23 cellular contexts compared by ENCODE assay signal in the genomic region with DNA sequence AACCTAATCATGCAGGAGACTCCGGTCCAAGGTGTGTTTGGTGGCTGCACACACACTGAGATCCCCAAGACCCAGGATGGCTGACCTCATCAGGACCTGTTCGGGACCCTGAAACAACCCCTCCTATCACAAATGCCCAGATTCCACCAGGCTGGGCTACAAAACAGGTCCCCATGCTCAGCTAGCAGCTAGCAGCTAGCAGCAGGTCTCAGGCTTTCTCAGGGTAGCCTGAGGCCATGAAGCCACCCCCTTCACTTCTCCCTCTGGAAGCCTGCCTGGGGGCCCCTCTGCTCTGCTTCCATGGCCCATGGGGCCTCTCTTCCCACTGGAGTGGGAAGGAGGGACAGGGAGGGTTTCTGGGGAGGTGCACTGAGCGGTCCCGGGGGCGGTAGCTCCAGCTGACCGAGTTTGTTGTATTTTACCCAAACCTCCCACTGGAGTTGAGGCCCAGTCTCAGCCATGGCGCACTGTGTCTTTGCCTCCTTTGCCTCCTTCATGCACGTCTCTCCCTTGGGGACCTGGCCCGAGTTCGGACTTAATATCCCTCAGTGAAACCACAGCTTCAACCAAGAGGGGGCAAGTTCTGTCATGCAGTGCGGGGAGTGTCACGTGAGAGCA.
"Had no signal": no experiment of that assay in that cellular context is flagged by ENCODE, and none has a peak within 500 bp of the region (broad histone marks: within the 10 kb centered on the region; RNA-seq: fewer than 3 reads in every experiment).

No MANE protein-coding gene starts in this region.

- H3K36me3 ChIP-seq: colonic mucosa, esophagus squamous epithelium, tibial artery had no signal

- H3K4me1 Mint-ChIP-seq: immature natural killer cell; mesothelial cell of epicardium; neural crest cell; stimulated activated memory B cell treated with anti-CD40 and anti-IgM and Interleukin-4, amounts not matched to agents 10 μg/mL and 1 μg/mL and 100 μg/mL, for 72 hours had no signal

- H3K9me3 Mint-ChIP-seq: immature natural killer cell; mesothelial cell of epicardium; natural killer cell treated with Interleukin-12 subunit alpha and Interleukin-12 subunit beta and Interleukin-15 and Interleukin-18, amount 100 ng/mL, for 72 hours; neural crest cell; type B pancreatic cell had no signal

- H3K27ac Mint-ChIP-seq: immature natural killer cell; memory B cell; mesothelial cell of epicardium; natural killer cell treated with Interleukin-12 subunit alpha and Interleukin-12 subunit beta and Interleukin-15 and Interleukin-18, amount 100 ng/mL, for 72 hours; stimulated activated memory B cell treated with anti-CD40 and anti-IgM and Interleukin-4, amounts not matched to agents 10 μg/mL and 1 μg/mL and 100 μg/mL, for 72 hours; type B pancreatic cell had no signal

- H3K36me3 Mint-ChIP-seq: immature natural killer cell; memory B cell; mesothelial cell of epicardium; natural killer cell treated with Interleukin-12 subunit alpha and Interleukin-12 subunit beta and Interleukin-15 and Interleukin-18, amount 100 ng/mL, for 72 hours; stimulated activated memory B cell treated with anti-CD40 and anti-IgM and Interleukin-4, amounts not matched to agents 10 μg/mL and 1 μg/mL and 100 μg/mL, for 72 hours; type B pancreatic cell had no signal

- H3K27me3 ChIP-seq: colonic mucosa, testis had no signal

- H3K27ac ChIP-seq: colonic mucosa, esophagus squamous epithelium, testis, tibial artery had no signal

- DNase-seq: colonic mucosa; dermis blood vessel endothelial cell; effector memory CD4-positive, alpha-beta T cell; erythroblast; esophagus squamous epithelium; foreskin melanocyte; hypothalamus; immature natural killer cell; mucosa of descending colon; naive B cell; stimulated activated CD4-positive, alpha-beta T cell treated with anti-CD3 and anti-CD28 coated beads, Interleukin-4, amount 100 ng/mL, for 4 hours; stimulated activated naive CD8-positive, alpha-beta T cell treated with anti-CD3 and anti-CD28 coated beads, Interleukin-15, Interleukin-2, amounts not matched to agents 100 U/mL and 50 U/mL, for 24 hours; substantia nigra; testis; tibial artery had no signal

- H3K9me3 ChIP-seq: colonic mucosa, esophagus squamous epithelium, mucosa of descending colon, testis, tibial artery had no signal

- H3K4me3 ChIP-seq: colonic mucosa, esophagus squamous epithelium, lung, mucosa of descending colon, testis, tibial artery had no signal

- H3K4me1 ChIP-seq: colonic mucosa, testis, tibial artery had no signal

- ATAC-seq: mucosa of descending colon; sciatic nerve; stimulated activated memory B cell treated with anti-CD40 and anti-IgM and Interleukin-4, amounts not matched to agents 10 μg/mL and 1 μg/mL and 100 μg/mL, for 72 hours; stimulated activated naive CD8-positive, alpha-beta T cell treated with anti-CD3 and anti-CD28 coated beads, Interleukin-15, Interleukin-2, amounts not matched to agents 100 U/mL and 50 U/mL, for 24 hours had no signal

- H3K4me3 Mint-ChIP-seq: immature natural killer cell; memory B cell; mesothelial cell of epicardium; natural killer cell treated with Interleukin-12 subunit alpha and Interleukin-12 subunit beta and Interleukin-15 and Interleukin-18, amount 100 ng/mL, for 72 hours; neural crest cell; stimulated activated memory B cell treated with anti-CD40 and anti-IgM and Interleukin-4, amounts not matched to agents 10 μg/mL and 1 μg/mL and 100 μg/mL, for 72 hours; type B pancreatic cell had no signal
